ENCODE assay signal across 9 cellular contexts in genomic region chr4:112735474-112735951, GRCh38.
DNase-seq lines count a peak whose midpoint lies in the region; ATAC-seq and TF ChIP-seq lines count a peak whose summit lies in the region.
"Had no signal": no experiment of that assay in that cellular context is flagged by ENCODE, and none has a peak within 500 bp of the region (broad histone marks: within the 10 kb centered on the region; RNA-seq: fewer than 3 reads in every experiment).

No MANE protein-coding gene starts in this region.

- no peak for TF ChIP-seq POLR2A in testis (IDR thresholded peaks at IDR 0.05)
- TF ChIP-seq POLR2A in gastroesophageal sphincter (IDR thresholded peaks at IDR 0.05), result no peak

- TF ChIP-seq EP300 in gastroesophageal sphincter (IDR thresholded peaks at IDR 0.05), result no peak

- H3K27ac ChIP-seq in ACC112 (ENCODE audit: low read depth, low read length), result no peak overlapping the region
- H3K27ac ChIP-seq in testis, result no peak overlapping the region
- no peak overlapping the region for H3K27ac ChIP-seq in gastroesophageal sphincter
- no peak overlapping the region for H3K27ac ChIP-seq in effector memory CD4-positive, alpha-beta T cell (ENCODE audit: insufficient read depth, low read length, poor library complexity, severe bottlenecking)

- no peaks in the 10 kb centered on the region for H3K36me3 ChIP-seq in ACC112 (ENCODE audit: insufficient read depth, low read length)
- no peaks in the 10 kb centered on the region for H3K36me3 ChIP-seq in testis (ENCODE audit: low read depth, missing control alignments)
- no peaks in the 10 kb centered on the region for H3K36me3 ChIP-seq in gastroesophageal sphincter
- H3K36me3 ChIP-seq in effector memory CD4-positive, alpha-beta T cell (ENCODE audit: control insufficient read depth, insufficient read depth, low read length), result no peaks in the 10 kb centered on the region

- H3K4me3 ChIP-seq in ACC112 (ENCODE audit: low read depth, low read length), result no peak overlapping the region
- H3K4me3 ChIP-seq in testis, result no peak overlapping the region
- no peak overlapping the region for H3K4me3 ChIP-seq in gastroesophageal sphincter
- H3K4me3 ChIP-seq in effector memory CD4-positive, alpha-beta T cell (ENCODE audit: insufficient read depth, low read depth, low read length, poor library complexity, severe bottlenecking), result no peak overlapping the region

- ATAC-seq in GM19035 (IDR thresholded peaks at IDR 0.05; ENCODE audit: unreplicated experiment) (peak; percentile 73), HG02938 (IDR thresholded peaks at IDR 0.05; ENCODE audit: unreplicated experiment) (peak; percentile 55), gastroesophageal sphincter (no peak)

- H3K9me3 ChIP-seq in testis, result no peaks in the 10 kb centered on the region
- H3K9me3 ChIP-seq in gastroesophageal sphincter, result no peaks in the 10 kb centered on the region
- H3K9me3 ChIP-seq in effector memory CD4-positive, alpha-beta T cell (ENCODE audit: control insufficient read depth, low read length), result no peaks in the 10 kb centered on the region

- no peaks in the 10 kb centered on the region for H3K36me3 Mint-ChIP-seq in T-helper 2 cell treated with Interferon-gamma antibody and Interleukin-4, amounts not matched to agents 5 μg/mL and 100 μg/mL, for 36 hours (ENCODE audit: low read depth)

- peak overlapping the region; percentile 45 for H3K27ac Mint-ChIP-seq in T-helper 2 cell treated with Interferon-gamma antibody and Interleukin-4, amounts not matched to agents 5 μg/mL and 100 μg/mL, for 36 hours
- H3K27ac Mint-ChIP-seq: progenitor cell of endocrine pancreas had no signal

- H3K27me3 Mint-ChIP-seq in T-helper 2 cell treated with Interferon-gamma antibody and Interleukin-4, amounts not matched to agents 5 μg/mL and 100 μg/mL, for 36 hours (ENCODE audit: low read depth), result no peaks in the 10 kb centered on the region
- H3K27me3 Mint-ChIP-seq: progenitor cell of endocrine pancreas had no signal

- H3K79me2 ChIP-seq in ACC112 (ENCODE audit: control insufficient read depth, insufficient read depth, low read length, unreplicated experiment), result no peaks in the 10 kb centered on the region

- TF ChIP-seq CTCF in testis (IDR thresholded peaks at IDR 0.05) (no peak), gastroesophageal sphincter (IDR thresholded peaks at IDR 0.05) (no peak)

- H3K27me3 ChIP-seq in ACC112 (ENCODE audit: insufficient read depth, low read length) (no peaks in the 10 kb centered on the region), testis (no peaks in the 10 kb centered on the region), gastroesophageal sphincter (no peaks in the 10 kb centered on the region)
- H3K27me3 ChIP-seq in effector memory CD4-positive, alpha-beta T cell (replicated peaks; ENCODE audit: control insufficient read depth, insufficient read depth, low read length, poor library complexity, severe bottlenecking), result no peaks in the 10 kb centered on the region

- H3K9me3 Mint-ChIP-seq in T-helper 2 cell treated with Interferon-gamma antibody and Interleukin-4, amounts not matched to agents 5 μg/mL and 100 μg/mL, for 36 hours, result no peaks in the 10 kb centered on the region

- peak; percentile 17 for DNase-seq in T-helper 2 cell treated with Interferon-gamma antibody and Interleukin-4, amounts not matched to agents 5 μg/mL and 100 μg/mL, for 36 hours (ENCODE audit: low spot score)
- DNase-seq in NCI-H1694 (lab: John Stamatoyannopoulos, UW) (no peak), testis (no peak)
- no peak for DNase-seq in effector memory CD4-positive, alpha-beta T cell

- peak overlapping the region; percentile 37 for H3K4me3 Mint-ChIP-seq in T-helper 2 cell treated with Interferon-gamma antibody and Interleukin-4, amounts not matched to agents 5 μg/mL and 100 μg/mL, for 36 hours

- H3K4me1 ChIP-seq in ACC112 (ENCODE audit: control insufficient read depth, insufficient read depth, low read length, unreplicated experiment), result peaks cover 6% of the 10 kb centered on the region
- no peaks in the 10 kb centered on the region for H3K4me1 ChIP-seq in testis
- H3K4me1 ChIP-seq in gastroesophageal sphincter, result no peaks in the 10 kb centered on the region
- H3K4me1 ChIP-seq in effector memory CD4-positive, alpha-beta T cell (ENCODE audit: control insufficient read depth, insufficient read depth, low read length, poor library complexity, severe bottlenecking), result no peaks in the 10 kb centered on the region

- intact Hi-C loops in testis (cut with DNase I; ENCODE audit: low total_unique reads), result no loop called here

- H3K4me1 Mint-ChIP-seq in T-helper 2 cell treated with Interferon-gamma antibody and Interleukin-4, amounts not matched to agents 5 μg/mL and 100 μg/mL, for 36 hours (ENCODE audit: low read depth), result peaks cover 13% of the 10 kb centered on the region

- peak overlapping the region; percentile 70 for H2AFZ ChIP-seq in ACC112 (ENCODE audit: low read length, unreplicated experiment)
